10 cellular contexts compared by ENCODE assay signal in genomic region chr1:243471754-243472725, GRCh38.
DNase-seq lines count a peak whose midpoint lies in the region; ATAC-seq, FAIRE-seq and TF ChIP-seq lines count a peak whose summit lies in the region.
"Had no signal": no experiment of that assay in that cellular context is flagged by ENCODE, and none has a peak within 500 bp of the region (broad histone marks: within the 10 kb centered on the region; RNA-seq: fewer than 3 reads in every experiment).

No MANE protein-coding gene starts in this region.

- peak; percentile 84 for FAIRE-seq in D721Med (lab: Jason Lieb, UNC)
- FAIRE-seq in GM12892 (lab: Jason Lieb, UNC): no peak
- FAIRE-seq: colon had no signal

- no peak for DNase-seq in D721Med (ENCODE audit: insufficient read length, low spot score)
- DNase-seq in dermis blood vessel endothelial cell: peak; percentile 81
- no peak for DNase-seq in stimulated activated CD4-positive, alpha-beta T cell treated with anti-CD3 and anti-CD28 coated beads, Interleukin-4, amount 100 ng/mL, for 24 hours
- DNase-seq in NCI-H2171 (lab: John Stamatoyannopoulos, UW): no peak
- DNase-seq in NCI-H82 treated with DMSO at 0.1 percent for 48 hours (lab: John Stamatoyannopoulos, UW; ENCODE audit: unreplicated experiment): no peak
- no peak for DNase-seq in GM12892 (ENCODE audit: insufficient read length)
- DNase-seq: psoas muscle had no signal

- no peak for TF ChIP-seq CTCF in D721Med (IDR thresholded peaks at IDR 0.05; ENCODE audit: insufficient read depth, missing control alignments)

- peak; percentile 82 for ATAC-seq in GM21360 (IDR thresholded peaks at IDR 0.05; ENCODE audit: unreplicated experiment)
- ATAC-seq in HG03442 (IDR thresholded peaks at IDR 0.05; ENCODE audit: unreplicated experiment): peak; percentile 82
- ATAC-seq: psoas muscle had no signal

- TF ChIP-seq POLR2A in GM12892 (IDR thresholded peaks at IDR 0.05; ENCODE audit: low read depth, low read length): no peak
